1 cellular context compared by ENCODE assay signal in the genomic region with DNA sequence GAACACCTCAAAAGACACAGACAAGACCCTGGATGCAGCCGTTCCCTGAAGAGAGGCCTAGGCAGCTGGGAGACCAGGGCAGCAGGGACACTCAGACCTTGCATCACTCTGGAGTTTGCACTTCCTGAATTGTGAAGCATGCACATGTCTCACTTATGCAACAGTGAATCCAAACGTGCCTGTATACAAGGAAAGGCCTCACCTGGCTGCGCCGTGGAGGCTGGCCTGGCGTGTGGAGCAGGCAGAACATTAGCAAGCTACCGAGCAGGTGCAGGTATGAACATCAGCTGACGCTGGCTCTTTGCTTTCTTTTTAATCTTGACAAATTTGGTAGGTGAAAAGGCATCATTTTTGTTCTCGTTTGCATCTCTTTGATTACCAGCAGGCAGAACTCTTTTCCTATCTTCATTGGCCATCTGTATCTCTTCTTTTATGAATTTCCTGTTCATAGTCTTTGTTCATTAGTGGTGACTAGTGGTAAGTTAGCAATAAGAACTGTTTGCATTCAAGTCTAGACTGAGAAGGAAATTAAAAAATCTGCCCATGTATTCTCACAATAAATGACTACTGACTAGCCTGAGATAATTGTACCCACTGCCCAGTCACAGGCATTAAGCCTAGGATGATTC.
TF ChIP-seq lines count a peak whose summit lies in the region.

No MANE protein-coding gene starts in this region.

TF ChIP-seq in HepG2, 621 proteins besides CTCF, POLR2A, EP300 and RAD21 (continued from another document and continues in another):
- TF ChIP-seq ZMYM3 (CRISPR knock-in tag; IDR thresholded peaks at IDR 0.05) (peak; percentile 56; the same call in 1 of the 2 replicates), KMT2B (CRISPR knock-in tag; IDR thresholded peaks at IDR 0.05) (peak; percentile 38; the same call in 1 of the 2 replicates), ETV5 (CRISPR knock-in tag; IDR thresholded peaks at IDR 0.05; ENCODE audit: borderline replicate concordance) (peak; percentile 99), ZNF251 (CRISPR knock-in tag; IDR thresholded peaks at IDR 0.05) (no peak), ELF3 (CRISPR knock-in tag; IDR thresholded peaks at IDR 0.05) (peak; percentile 97), ZNF788 (CRISPR knock-in tag; IDR thresholded peaks at IDR 0.05; ENCODE audit: borderline replicate concordance) (peak; percentile 74; the same call in 1 of the 2 replicates), ZNF552 (CRISPR knock-in tag; IDR thresholded peaks at IDR 0.05; ENCODE audit: borderline replicate concordance) (no peak), GABPA (IDR thresholded peaks at IDR 0.05; ENCODE audit: low read depth, low read length) (no peak), GABPA (CRISPR knock-in tag; IDR thresholded peaks at IDR 0.05; ENCODE audit: low read depth) (peak; percentile 59), CREM (IDR thresholded peaks at IDR 0.05) (0 out of 2 replicates have a peak, but pooled peaks have one; percentile 28), CREM (CRISPR knock-in tag; IDR thresholded peaks at IDR 0.05) (no peak), JUND (CRISPR knock-in tag; IDR thresholded peaks at IDR 0.05) (0 out of 2 replicates have a peak, but pooled peaks have one; percentile 30), ZNF510 (CRISPR knock-in tag; IDR thresholded peaks at IDR 0.05; ENCODE audit: low read depth) (no peak), ARNTL (CRISPR knock-in tag; IDR thresholded peaks at IDR 0.05) (peak; percentile 100), ZNF441 (CRISPR knock-in tag; IDR thresholded peaks at IDR 0.05; ENCODE audit: borderline replicate concordance) (peak; percentile 68; the same call in 1 of the 2 replicates), RXRB (CRISPR knock-in tag; IDR thresholded peaks at IDR 0.05; ENCODE audit: borderline replicate concordance) (peak; percentile 83), SAP130 (CRISPR knock-in tag; IDR thresholded peaks at IDR 0.05; ENCODE audit: low read depth) (peak; percentile 91), ARID2 (CRISPR knock-in tag; IDR thresholded peaks at IDR 0.05; ENCODE audit: borderline replicate concordance) (0 out of 2 replicates have a peak, but pooled peaks have one; percentile 21), CENPX (CRISPR knock-in tag; IDR thresholded peaks at IDR 0.05) (no peak), GPN1 (CRISPR knock-in tag; IDR thresholded peaks at IDR 0.05; ENCODE audit: borderline replicate concordance) (no peak), ZSCAN29 (CRISPR knock-in tag; conservative IDR thresholded peaks at IDR 0.05) (no peak), FOXK1 (CRISPR knock-in tag; IDR thresholded peaks at IDR 0.05; ENCODE audit: borderline replicate concordance, low read depth) (peak; percentile 84; the same call in 1 of the 2 replicates), HOXA3 (CRISPR knock-in tag; IDR thresholded peaks at IDR 0.05) (peak; percentile 81; the same call in 1 of the 2 replicates), BORCS8-MEF2B (CRISPR knock-in tag; IDR thresholded peaks at IDR 0.05) (0 out of 2 replicates have a peak, but pooled peaks have one; percentile 31), ZEB1 (IDR thresholded peaks at IDR 0.05; ENCODE audit: insufficient replicate concordance, low read depth) (peak; percentile 87), GATAD2A (CRISPR knock-in tag; IDR thresholded peaks at IDR 0.05) (peak; percentile 91), SOX6 (IDR thresholded peaks at IDR 0.05) (no peak), SOX6 (CRISPR knock-in tag; IDR thresholded peaks at IDR 0.05) (peak; percentile 79), ISL2 (CRISPR knock-in tag; IDR thresholded peaks at IDR 0.05) (peak; percentile 66), KAT7 (CRISPR knock-in tag; IDR thresholded peaks at IDR 0.05; ENCODE audit: borderline replicate concordance) (peak; percentile 81; the same call in 1 of the 2 replicates), ZNF605 (CRISPR knock-in tag; IDR thresholded peaks at IDR 0.05) (peak; percentile 58; the same call in 1 of the 2 replicates)
- TF ChIP-seq, protein P1, sequence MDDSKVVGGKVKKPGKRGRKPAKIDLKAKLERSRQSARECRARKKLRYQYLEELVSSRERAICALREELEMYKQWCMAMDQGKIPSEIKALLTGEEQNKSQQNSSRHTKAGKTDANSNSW (CRISPR knock-in tag; IDR thresholded peaks at IDR 0.05; ENCODE audit: borderline replicate concordance) = no peak
- TF ChIP-seq, protein P2, sequence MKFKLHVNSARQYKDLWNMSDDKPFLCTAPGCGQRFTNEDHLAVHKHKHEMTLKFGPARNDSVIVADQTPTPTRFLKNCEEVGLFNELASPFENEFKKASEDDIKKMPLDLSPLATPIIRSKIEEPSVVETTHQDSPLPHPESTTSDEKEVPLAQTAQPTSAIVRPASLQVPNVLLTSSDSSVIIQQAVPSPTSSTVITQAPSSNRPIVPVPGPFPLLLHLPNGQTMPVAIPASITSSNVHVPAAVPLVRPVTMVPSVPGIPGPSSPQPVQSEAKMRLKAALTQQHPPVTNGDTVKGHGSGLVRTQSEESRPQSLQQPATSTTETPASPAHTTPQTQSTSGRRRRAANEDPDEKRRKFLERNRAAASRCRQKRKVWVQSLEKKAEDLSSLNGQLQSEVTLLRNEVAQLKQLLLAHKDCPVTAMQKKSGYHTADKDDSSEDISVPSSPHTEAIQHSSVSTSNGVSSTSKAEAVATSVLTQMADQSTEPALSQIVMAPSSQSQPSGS (CRISPR knock-in tag; IDR thresholded peaks at IDR 0.05) = peak; percentile 90
- TF ChIP-seq, protein P3, sequence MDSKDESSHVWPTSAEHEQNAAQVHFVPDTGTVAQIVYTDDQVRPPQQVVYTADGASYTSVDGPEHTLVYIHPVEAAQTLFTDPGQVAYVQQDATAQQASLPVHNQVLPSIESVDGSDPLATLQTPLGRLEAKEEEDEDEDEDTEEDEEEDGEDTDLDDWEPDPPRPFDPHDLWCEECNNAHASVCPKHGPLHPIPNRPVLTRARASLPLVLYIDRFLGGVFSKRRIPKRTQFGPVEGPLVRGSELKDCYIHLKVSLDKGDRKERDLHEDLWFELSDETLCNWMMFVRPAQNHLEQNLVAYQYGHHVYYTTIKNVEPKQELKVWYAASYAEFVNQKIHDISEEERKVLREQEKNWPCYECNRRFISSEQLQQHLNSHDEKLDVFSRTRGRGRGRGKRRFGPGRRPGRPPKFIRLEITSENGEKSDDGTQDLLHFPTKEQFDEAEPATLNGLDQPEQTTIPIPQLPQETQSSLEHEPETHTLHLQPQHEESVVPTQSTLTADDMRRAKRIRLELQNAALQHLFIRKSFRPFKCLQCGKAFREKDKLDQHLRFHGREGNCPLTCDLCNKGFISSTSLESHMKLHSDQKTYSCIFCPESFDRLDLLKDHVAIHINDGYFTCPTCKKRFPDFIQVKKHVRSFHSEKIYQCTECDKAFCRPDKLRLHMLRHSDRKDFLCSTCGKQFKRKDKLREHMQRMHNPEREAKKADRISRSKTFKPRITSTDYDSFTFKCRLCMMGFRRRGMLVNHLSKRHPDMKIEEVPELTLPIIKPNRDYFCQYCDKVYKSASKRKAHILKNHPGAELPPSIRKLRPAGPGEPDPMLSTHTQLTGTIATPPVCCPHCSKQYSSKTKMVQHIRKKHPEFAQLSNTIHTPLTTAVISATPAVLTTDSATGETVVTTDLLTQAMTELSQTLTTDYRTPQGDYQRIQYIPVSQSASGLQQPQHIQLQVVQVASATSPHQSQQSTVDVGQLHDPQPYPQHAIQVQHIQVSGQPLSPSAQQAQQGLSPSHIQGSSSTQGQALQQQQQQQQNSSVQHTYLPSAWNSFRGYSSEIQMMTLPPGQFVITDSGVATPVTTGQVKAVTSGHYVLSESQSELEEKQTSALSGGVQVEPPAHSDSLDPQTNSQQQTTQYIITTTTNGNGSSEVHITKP (CRISPR knock-in tag; IDR thresholded peaks at IDR 0.05; ENCODE audit: low read depth) = no peak
- TF ChIP-seq, protein P4, sequence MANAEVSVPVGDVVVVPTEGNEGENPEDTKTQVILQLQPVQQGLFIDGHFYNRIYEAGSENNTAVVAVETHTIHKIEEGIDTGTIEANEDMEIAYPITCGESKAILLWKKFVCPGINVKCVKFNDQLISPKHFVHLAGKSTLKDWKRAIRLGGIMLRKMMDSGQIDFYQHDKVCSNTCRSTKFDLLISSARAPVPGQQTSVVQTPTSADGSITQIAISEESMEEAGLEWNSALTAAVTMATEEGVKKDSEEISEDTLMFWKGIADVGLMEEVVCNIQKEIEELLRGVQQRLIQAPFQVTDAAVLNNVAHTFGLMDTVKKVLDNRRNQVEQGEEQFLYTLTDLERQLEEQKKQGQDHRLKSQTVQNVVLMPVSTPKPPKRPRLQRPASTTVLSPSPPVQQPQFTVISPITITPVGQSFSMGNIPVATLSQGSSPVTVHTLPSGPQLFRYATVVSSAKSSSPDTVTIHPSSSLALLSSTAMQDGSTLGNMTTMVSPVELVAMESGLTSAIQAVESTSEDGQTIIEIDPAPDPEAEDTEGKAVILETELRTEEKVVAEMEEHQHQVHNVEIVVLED (CRISPR knock-in tag; IDR thresholded peaks at IDR 0.05; ENCODE audit: borderline replicate concordance) = peak; percentile 19; the same call in 1 of the 2 replicates
- TF ChIP-seq, protein P5, sequence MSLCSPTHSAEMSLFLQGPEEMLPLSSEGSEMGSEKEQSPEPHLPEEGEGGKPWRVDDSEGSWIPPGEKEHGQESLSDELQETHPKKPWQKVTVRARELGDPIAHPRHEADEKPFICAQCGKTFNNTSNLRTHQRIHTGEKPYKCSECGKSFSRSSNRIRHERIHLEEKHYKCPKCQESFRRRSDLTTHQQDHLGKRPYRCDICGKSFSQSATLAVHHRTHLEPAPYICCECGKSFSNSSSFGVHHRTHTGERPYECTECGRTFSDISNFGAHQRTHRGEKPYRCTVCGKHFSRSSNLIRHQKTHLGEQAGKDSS (CRISPR knock-in tag; IDR thresholded peaks at IDR 0.05; ENCODE audit: borderline replicate concordance, low read depth) = peak; percentile 56; the same call in 1 of the 2 replicates
- TF ChIP-seq, protein P6, sequence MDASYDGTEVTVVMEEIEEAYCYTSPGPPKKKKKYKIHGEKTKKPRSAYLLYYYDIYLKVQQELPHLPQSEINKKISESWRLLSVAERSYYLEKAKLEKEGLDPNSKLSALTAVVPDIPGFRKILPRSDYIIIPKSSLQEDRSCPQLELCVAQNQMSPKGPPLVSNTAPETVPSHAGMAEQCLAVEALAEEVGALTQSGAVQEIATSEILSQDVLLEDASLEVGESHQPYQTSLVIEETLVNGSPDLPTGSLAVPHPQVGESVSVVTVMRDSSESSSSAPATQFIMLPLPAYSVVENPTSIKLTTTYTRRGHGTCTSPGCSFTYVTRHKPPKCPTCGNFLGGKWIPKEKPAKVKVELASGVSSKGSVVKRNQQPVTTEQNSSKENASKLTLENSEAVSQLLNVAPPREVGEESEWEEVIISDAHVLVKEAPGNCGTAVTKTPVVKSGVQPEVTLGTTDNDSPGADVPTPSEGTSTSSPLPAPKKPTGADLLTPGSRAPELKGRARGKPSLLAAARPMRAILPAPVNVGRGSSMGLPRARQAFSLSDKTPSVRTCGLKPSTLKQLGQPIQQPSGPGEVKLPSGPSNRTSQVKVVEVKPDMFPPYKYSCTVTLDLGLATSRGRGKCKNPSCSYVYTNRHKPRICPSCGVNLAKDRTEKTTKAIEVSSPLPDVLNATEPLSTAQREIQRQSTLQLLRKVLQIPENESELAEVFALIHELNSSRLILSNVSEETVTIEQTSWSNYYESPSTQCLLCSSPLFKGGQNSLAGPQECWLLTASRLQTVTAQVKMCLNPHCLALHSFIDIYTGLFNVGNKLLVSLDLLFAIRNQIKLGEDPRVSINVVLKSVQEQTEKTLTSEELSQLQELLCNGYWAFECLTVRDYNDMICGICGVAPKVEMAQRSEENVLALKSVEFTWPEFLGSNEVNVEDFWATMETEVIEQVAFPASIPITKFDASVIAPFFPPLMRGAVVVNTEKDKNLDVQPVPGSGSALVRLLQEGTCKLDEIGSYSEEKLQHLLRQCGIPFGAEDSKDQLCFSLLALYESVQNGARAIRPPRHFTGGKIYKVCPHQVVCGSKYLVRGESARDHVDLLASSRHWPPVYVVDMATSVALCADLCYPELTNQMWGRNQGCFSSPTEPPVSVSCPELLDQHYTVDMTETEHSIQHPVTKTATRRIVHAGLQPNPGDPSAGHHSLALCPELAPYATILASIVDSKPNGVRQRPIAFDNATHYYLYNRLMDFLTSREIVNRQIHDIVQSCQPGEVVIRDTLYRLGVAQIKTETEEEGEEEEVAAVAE (CRISPR knock-in tag; IDR thresholded peaks at IDR 0.05; ENCODE audit: borderline replicate concordance) = peak; percentile 75
- TF ChIP-seq, protein P7, sequence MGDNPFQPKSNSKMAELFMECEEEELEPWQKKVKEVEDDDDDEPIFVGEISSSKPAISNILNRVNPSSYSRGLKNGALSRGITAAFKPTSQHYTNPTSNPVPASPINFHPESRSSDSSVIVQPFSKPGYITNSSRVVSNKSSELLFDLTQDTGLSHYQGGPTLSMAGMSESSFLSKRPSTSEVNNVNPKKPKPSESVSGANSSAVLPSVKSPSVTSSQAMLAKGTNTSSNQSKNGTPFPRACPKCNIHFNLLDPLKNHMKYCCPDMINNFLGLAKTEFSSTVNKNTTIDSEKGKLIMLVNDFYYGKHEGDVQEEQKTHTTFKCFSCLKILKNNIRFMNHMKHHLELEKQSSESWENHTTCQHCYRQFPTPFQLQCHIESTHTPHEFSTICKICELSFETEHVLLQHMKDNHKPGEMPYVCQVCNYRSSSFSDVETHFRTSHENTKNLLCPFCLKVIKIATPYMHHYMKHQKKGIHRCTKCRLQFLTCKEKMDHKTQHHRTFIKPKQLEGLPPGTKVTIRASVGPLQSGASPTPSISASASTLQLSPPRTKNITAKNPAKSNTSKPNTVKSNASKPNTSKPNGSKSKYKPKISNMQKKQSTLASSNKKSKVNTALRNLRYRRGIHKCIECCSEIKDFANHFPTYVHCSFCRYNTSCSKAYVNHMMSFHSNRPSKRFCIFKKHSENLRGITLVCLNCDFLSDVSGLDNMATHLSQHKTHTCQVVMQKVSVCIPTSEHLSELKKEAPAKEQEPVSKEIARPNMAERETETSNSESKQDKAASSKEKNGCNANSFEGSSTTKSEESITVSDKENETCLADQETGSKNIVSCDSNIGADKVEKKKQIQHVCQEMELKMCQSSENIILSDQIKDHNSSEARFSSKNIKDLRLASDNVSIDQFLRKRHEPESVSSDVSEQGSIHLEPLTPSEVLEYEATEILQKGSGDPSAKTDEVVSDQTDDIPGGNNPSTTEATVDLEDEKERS (CRISPR knock-in tag; IDR thresholded peaks at IDR 0.05) = 0 out of 2 replicates have a peak, but pooled peaks have one; percentile 53
- TF ChIP-seq, protein P8, sequence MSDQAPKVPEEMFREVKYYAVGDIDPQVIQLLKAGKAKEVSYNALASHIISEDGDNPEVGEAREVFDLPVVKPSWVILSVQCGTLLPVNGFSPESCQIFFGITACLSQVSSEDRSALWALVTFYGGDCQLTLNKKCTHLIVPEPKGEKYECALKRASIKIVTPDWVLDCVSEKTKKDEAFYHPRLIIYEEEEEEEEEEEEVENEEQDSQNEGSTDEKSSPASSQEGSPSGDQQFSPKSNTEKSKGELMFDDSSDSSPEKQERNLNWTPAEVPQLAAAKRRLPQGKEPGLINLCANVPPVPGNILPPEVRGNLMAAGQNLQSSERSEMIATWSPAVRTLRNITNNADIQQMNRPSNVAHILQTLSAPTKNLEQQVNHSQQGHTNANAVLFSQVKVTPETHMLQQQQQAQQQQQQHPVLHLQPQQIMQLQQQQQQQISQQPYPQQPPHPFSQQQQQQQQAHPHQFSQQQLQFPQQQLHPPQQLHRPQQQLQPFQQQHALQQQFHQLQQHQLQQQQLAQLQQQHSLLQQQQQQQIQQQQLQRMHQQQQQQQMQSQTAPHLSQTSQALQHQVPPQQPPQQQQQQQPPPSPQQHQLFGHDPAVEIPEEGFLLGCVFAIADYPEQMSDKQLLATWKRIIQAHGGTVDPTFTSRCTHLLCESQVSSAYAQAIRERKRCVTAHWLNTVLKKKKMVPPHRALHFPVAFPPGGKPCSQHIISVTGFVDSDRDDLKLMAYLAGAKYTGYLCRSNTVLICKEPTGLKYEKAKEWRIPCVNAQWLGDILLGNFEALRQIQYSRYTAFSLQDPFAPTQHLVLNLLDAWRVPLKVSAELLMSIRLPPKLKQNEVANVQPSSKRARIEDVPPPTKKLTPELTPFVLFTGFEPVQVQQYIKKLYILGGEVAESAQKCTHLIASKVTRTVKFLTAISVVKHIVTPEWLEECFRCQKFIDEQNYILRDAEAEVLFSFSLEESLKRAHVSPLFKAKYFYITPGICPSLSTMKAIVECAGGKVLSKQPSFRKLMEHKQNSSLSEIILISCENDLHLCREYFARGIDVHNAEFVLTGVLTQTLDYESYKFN (CRISPR knock-in tag; conservative IDR thresholded peaks at IDR 0.05) = peak; percentile 76
